Comparison of ENCODE assay signal across 35 cellular contexts in genomic region chr6:137980777-137981176, GRCh38.
"Had no signal": no experiment of that assay in that cellular context is flagged by ENCODE, and none has a peak within 500 bp of the region (broad histone marks: within the 10 kb centered on the region; RNA-seq: fewer than 3 reads in every experiment).

No MANE protein-coding gene starts in this region.

- H3K4me3 ChIP-seq: adrenal gland, body of pancreas, breast epithelium had no signal

- H3K27ac ChIP-seq: adrenal gland, body of pancreas, brain microvascular endothelial cell, breast epithelium, VCaP had no signal

- H3K27me3 ChIP-seq: adrenal gland, body of pancreas, brain microvascular endothelial cell, breast epithelium had no signal

- H3K36me3 Mint-ChIP-seq: activated CD4-positive, alpha-beta memory T cell treated with anti-CD3 and anti-CD28 coated beads for 36 hours; activated naive CD8-positive, alpha-beta T cell treated with anti-CD3 and anti-CD28 coated beads for 36 hours had no signal

- H3K36me3 ChIP-seq: adrenal gland, brain microvascular endothelial cell, breast epithelium had no signal

- H3K4me3 Mint-ChIP-seq: activated B cell treated with CpG ODN at 0.5 μM for 24 hours; activated CD4-positive, alpha-beta memory T cell treated with anti-CD3 and anti-CD28 coated beads for 36 hours; activated CD4-positive, alpha-beta T cell treated with anti-CD3 and anti-CD28 coated beads, Interleukin-2, amount 10 ng/mL, durations not matched to agents 7 days and 5 days; activated CD8-positive, alpha-beta T cell treated with anti-CD3 and anti-CD28 coated beads for 36 hours; activated naive CD4-positive, alpha-beta T cell treated with anti-CD3 and anti-CD28 coated beads for 36 hours; activated naive CD8-positive, alpha-beta T cell treated with anti-CD3 and anti-CD28 coated beads for 36 hours; activated T-cell treated with anti-CD3 and anti-CD28 coated beads, Interleukin-2, amount 50 U/mL, for 4 hours; activated T-cell treated with anti-CD3 and anti-CD28 coated beads, Interleukin-2, amount 50 U/mL, for 72 hours; activated T-helper 1 cell treated with anti-CD3 and anti-CD28 coated beads, Interleukin-12 subunit alpha, Interleukin-12 subunit beta, Interleukin-2, Interleukin-4 antibody, amounts not matched to agents 30 ng/mL and 10 ng/mL and 1 ng/mL, durations not matched to agents 14 hours and 24 hours and 36 hours; activated T-helper 17 cell treated with anti-CD3 and anti-CD28 coated beads, Interleukin-2, amount 50 U/mL, for 72 hours; T-helper 1 cell treated with Interleukin-12 subunit alpha and Interleukin-12 subunit beta and Interleukin-4 antibody, amounts not matched to agents 30 μg/mL and 1 μg/mL, for 36 hours; T-helper 2 cell treated with Interferon-gamma antibody and Interleukin-4, amounts not matched to agents 5 μg/mL and 100 μg/mL, for 36 hours had no signal

- H3K9me3 ChIP-seq: adrenal gland, body of pancreas, breast epithelium had no signal

- H3K27ac Mint-ChIP-seq: activated B cell treated with CpG ODN at 0.5 μM for 24 hours; activated CD4-positive, alpha-beta memory T cell treated with anti-CD3 and anti-CD28 coated beads for 36 hours; activated CD4-positive, alpha-beta T cell treated with anti-CD3 and anti-CD28 coated beads, Interleukin-2, amount 10 ng/mL, durations not matched to agents 7 days and 5 days; activated CD8-positive, alpha-beta T cell treated with anti-CD3 and anti-CD28 coated beads for 36 hours; activated naive CD4-positive, alpha-beta T cell treated with anti-CD3 and anti-CD28 coated beads for 36 hours; activated naive CD4-positive, alpha-beta T cell treated with anti-CD3 and anti-CD28 coated beads, Interleukin-2, amount 50 U/mL, for 72 hours; activated naive CD8-positive, alpha-beta T cell treated with anti-CD3 and anti-CD28 coated beads for 36 hours; activated T-cell treated with anti-CD3 and anti-CD28 coated beads, Interleukin-2, amount 50 U/mL, for 72 hours; activated T-helper 1 cell treated with anti-CD3 and anti-CD28 coated beads, Interleukin-12 subunit alpha, Interleukin-12 subunit beta, Interleukin-2, Interleukin-4 antibody, amounts not matched to agents 30 ng/mL and 10 ng/mL and 1 ng/mL, durations not matched to agents 14 hours and 24 hours and 36 hours; activated T-helper 17 cell treated with anti-CD3 and anti-CD28 coated beads, Interleukin-2, amount 50 U/mL, for 72 hours; T-helper 1 cell treated with Interleukin-12 subunit alpha and Interleukin-12 subunit beta and Interleukin-4 antibody, amounts not matched to agents 30 μg/mL and 1 μg/mL, for 36 hours; T-helper 2 cell treated with Interferon-gamma antibody and Interleukin-4, amounts not matched to agents 5 μg/mL and 100 μg/mL, for 36 hours had no signal

- ATAC-seq: activated CD8-positive, alpha-beta T cell treated with anti-CD3 and anti-CD28 coated beads for 36 hours; activated naive CD4-positive, alpha-beta T cell treated with anti-CD3 and anti-CD28 coated beads, Interleukin-2, amount 50 U/mL, for 72 hours; activated T-cell treated with anti-CD3 and anti-CD28 coated beads, Interleukin-2, amount 50 U/mL, for 4 hours; activated T-cell treated with anti-CD3 and anti-CD28 coated beads, Interleukin-2, amount 50 U/mL, for 72 hours; activated T-helper 17 cell treated with anti-CD3 and anti-CD28 coated beads, Interleukin-2, amount 50 U/mL, for 72 hours; body of pancreas had no signal

- FAIRE-seq: astrocyte, TTC549 had no signal

- DNase-seq: activated B cell treated with CpG ODN at 0.5 μM for 24 hours; activated CD4-positive, alpha-beta memory T cell treated with anti-CD3 and anti-CD28 coated beads for 36 hours; activated CD4-positive, alpha-beta T cell treated with anti-CD3 and anti-CD28 coated beads for 4 hours; activated CD4-positive, alpha-beta T cell treated with anti-CD3 and anti-CD28 coated beads, Interleukin-2, amount 10 ng/mL, durations not matched to agents 7 days and 5 days; activated CD4-positive, CD25-positive, alpha-beta regulatory T cell treated with anti-CD3 and anti-CD28 coated beads, Interleukin-2, amount 50 U/mL, for 72 hours; activated CD8-positive, alpha-beta memory T cell treated with anti-CD3 and anti-CD28 coated beads, Interleukin-2, amount 50 U/mL, for 4 hours; activated CD8-positive, alpha-beta T cell treated with anti-CD3 and anti-CD28 coated beads for 36 hours; activated effector memory CD4-positive, alpha-beta T cell treated with anti-CD3 and anti-CD28 coated beads, Interleukin-2, amount 50 U/mL, for 16 hours; activated gamma-delta T cell treated with Interleukin-2 at 50 U/mL for 16 hours; activated naive CD4-positive, alpha-beta T cell; activated naive CD4-positive, alpha-beta T cell treated with anti-CD3 and anti-CD28 coated beads for 36 hours; activated naive CD4-positive, alpha-beta T cell treated with anti-CD3 and anti-CD28 coated beads, Interleukin-2, amount 50 U/mL, for 16 hours; activated naive CD8-positive, alpha-beta T cell treated with anti-CD3 and anti-CD28 coated beads for 36 hours; activated T-cell treated with anti-CD3 and anti-CD28 coated beads for 4 hours; activated T-cell treated with anti-CD3 and anti-CD28 coated beads, Interleukin-2, amount 50 U/mL, for 1 hour; activated T-cell treated with anti-CD3 and anti-CD28 coated beads, Interleukin-2, amount 50 U/mL, for 4 hours; activated T-cell treated with anti-CD3 and anti-CD28 coated beads, Interleukin-2, amount 50 U/mL, for 72 hours; adrenal gland; amniotic stem cell; aorta; body of pancreas; brain microvascular endothelial cell; central memory CD4-positive, alpha-beta T cell; T-helper 1 cell; T-helper 2 cell; T-helper 9 cell had no signal

- H3K9me3 Mint-ChIP-seq: activated B cell treated with CpG ODN at 0.5 μM for 24 hours; activated CD4-positive, alpha-beta T cell treated with anti-CD3 and anti-CD28 coated beads, Interleukin-2, amount 10 ng/mL, durations not matched to agents 7 days and 5 days; activated CD8-positive, alpha-beta T cell treated with anti-CD3 and anti-CD28 coated beads for 36 hours; activated naive CD4-positive, alpha-beta T cell treated with anti-CD3 and anti-CD28 coated beads for 36 hours; activated naive CD4-positive, alpha-beta T cell treated with anti-CD3 and anti-CD28 coated beads, Interleukin-2, amount 50 U/mL, for 72 hours; activated naive CD8-positive, alpha-beta T cell treated with anti-CD3 and anti-CD28 coated beads for 36 hours; activated T-cell treated with anti-CD3 and anti-CD28 coated beads, Interleukin-2, amount 50 U/mL, for 4 hours; activated T-helper 1 cell treated with anti-CD3 and anti-CD28 coated beads, Interleukin-12 subunit alpha, Interleukin-12 subunit beta, Interleukin-2, Interleukin-4 antibody, amounts not matched to agents 30 ng/mL and 10 ng/mL and 1 ng/mL, durations not matched to agents 14 hours and 24 hours and 36 hours; activated T-helper 17 cell treated with anti-CD3 and anti-CD28 coated beads, Interleukin-2, amount 50 U/mL, for 72 hours; T-helper 1 cell treated with Interleukin-12 subunit alpha and Interleukin-12 subunit beta and Interleukin-4 antibody, amounts not matched to agents 30 μg/mL and 1 μg/mL, for 36 hours; T-helper 2 cell treated with Interferon-gamma antibody and Interleukin-4, amounts not matched to agents 5 μg/mL and 100 μg/mL, for 36 hours had no signal

- H3K27me3 Mint-ChIP-seq: activated B cell treated with CpG ODN at 0.5 μM for 24 hours; activated CD4-positive, alpha-beta memory T cell treated with anti-CD3 and anti-CD28 coated beads for 36 hours; activated CD8-positive, alpha-beta T cell treated with anti-CD3 and anti-CD28 coated beads for 36 hours; activated naive CD8-positive, alpha-beta T cell treated with anti-CD3 and anti-CD28 coated beads for 36 hours; activated T-helper 17 cell treated with anti-CD3 and anti-CD28 coated beads, Interleukin-2, amount 50 U/mL, for 72 hours had no signal

- H3K4me1 ChIP-seq: body of pancreas, breast epithelium had no signal
